8 cellular contexts compared by ENCODE assay signal in the genomic region with DNA sequence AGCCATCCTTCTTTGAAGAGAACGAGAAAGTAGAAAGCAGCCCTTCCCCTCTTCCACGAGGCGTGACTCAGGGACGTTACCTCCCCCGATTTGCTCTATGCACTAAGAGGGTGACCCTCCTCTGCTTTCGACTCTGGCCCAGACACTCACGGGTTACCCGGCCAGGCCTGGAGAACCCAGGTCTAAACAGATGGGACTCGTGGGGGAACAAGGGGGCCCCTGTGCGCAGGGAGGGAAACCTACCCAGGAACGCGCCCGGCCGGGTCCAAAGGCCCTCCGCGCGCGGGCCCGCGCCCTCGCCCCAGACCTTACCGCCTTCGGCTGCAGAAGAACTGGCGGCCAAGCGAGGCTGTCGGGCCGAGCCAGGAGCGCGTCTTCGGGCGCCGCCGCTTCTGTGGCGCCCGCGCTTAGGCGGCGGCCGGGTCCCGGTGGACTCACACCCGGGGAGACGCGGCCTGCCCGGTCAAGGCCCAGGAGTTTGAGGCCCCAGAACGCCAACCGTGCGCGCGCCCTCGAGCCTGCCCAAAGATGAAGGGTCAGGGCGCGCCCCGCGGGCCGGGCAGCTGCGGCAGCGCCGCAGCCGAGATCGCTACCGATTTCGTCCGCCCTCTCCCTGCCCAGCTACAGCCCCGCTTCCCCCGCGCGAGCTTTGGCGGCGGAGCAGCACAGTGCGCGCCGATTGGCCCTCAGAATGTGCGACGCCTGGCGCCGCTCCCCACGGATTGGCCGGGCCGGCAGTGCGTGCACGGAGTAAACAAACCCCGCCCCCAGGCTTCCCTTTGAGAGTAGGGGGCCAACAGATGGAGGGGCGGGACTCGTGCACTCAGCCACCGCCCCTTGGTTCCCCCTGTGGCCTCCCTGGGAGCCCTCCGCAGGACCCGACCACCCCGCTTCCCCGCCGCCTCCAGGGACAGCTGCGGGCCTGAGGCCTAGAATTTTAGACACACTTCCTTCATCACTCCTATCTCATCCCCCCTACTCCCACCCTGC. TPM values are rescaled to one million over a fixed set of nuclear protein-coding genes. Genes with fewer than 3 reads are reported as not detected.
DNase-seq lines count a peak whose midpoint lies in the region; ATAC-seq and TF ChIP-seq lines count a peak whose summit lies in the region.

A gene with protein sequence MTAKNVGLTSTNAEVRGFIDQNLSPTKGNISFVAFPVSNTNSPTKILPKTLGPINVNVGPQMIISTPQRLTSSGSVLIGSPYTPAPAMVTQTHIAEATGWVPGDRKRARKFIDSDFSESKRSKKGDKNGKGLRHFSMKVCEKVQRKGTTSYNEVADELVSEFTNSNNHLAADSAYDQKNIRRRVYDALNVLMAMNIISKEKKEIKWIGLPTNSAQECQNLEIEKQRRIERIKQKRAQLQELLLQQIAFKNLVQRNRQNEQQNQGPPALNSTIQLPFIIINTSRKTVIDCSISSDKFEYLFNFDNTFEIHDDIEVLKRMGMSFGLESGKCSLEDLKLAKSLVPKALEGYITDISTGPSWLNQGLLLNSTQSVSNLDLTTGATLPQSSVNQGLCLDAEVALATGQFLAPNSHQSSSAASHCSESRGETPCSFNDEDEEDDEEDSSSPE (minus strand): TSS at position 674 of the 990 bp plus-strand sequence. CDS start 47,795 bp downstream, outside the sequence.

- ATAC-seq in GM19328 (IDR thresholded peaks at IDR 0.05; ENCODE audit: unreplicated experiment) (peak; percentile 100), HG03469 (IDR thresholded peaks at IDR 0.05; ENCODE audit: unreplicated experiment) (peak; percentile 98), left lung (peak; percentile 99)

- DNase-seq in NCI-H526 (lab: John Stamatoyannopoulos, UW) = peak; percentile 79 to 96
- DNase-seq in activated CD4-positive, alpha-beta T cell treated with anti-CD3 and anti-CD28 coated beads, Interleukin-2, amount 50 U/mL, for 24 hours (ENCODE audit: low read depth in 1 of 2, low spot score in 1 of 2) = peak; percentile 57 to 73
- DNase-seq in dedifferentiated amniotic fluid mesenchymal stem cell (ENCODE audit: extremely low spot score) = peak; percentile 86
- DNase-seq in left lung = peak; percentile 90 to 96
- DNase-seq in stimulated activated CD4-positive, alpha-beta T cell treated with anti-CD3 and anti-CD28 coated beads, Interleukin-2, amount 100 ng/mL, for 48 hours = peak; percentile 79 to 82

- TF ChIP-seq CTCF in C4-2B (conservative IDR thresholded peaks at IDR 0.05) (no peak), left lung (IDR thresholded peaks at IDR 0.05) (no peak)

- H3K9me3 ChIP-seq in left lung = no peaks in the 10 kb centered on the region

- peak within 1 kb of the TSS; percentile 85 to 91 for H3K4me3 ChIP-seq in left lung

- H3K36me3 ChIP-seq in left lung = no peaks in the 10 kb centered on the region

- H3K27me3 ChIP-seq in left lung = no peaks in the 10 kb centered on the region

- peaks cover 0 to 21% of the 10 kb centered on the region in 2 donors for H3K4me1 ChIP-seq in left lung

- H3K27ac ChIP-seq in C4-2B (peak within 1 kb of the TSS; percentile 69), left lung (peak within 1 kb of the TSS; percentile 75 to 78)

- intact Hi-C loops in left lung (cut with DNase I) = no loop called here

RNA-seq across cellular contexts. Expression of the gene that starts here (rescaled TPM):
- total RNA-seq in left lung = 10 to 100 TPM; 21.2 to 31.2 TPM

Comparison
In these comparisons a context has a peak if more than half of its experiments do, and no peak if none do; other contexts are left out.
1. Peak in every context shown above with its lines: DNase-seq, ATAC-seq, H3K4me3 ChIP-seq and H3K27ac ChIP-seq.